ENCODE assay signal across 8 cellular contexts in genomic region chr3:196317702-196318467, GRCh38. TPM values are rescaled to one million over a fixed set of nuclear protein-coding genes. Genes with fewer than 3 reads are reported as not detected.
DNase-seq lines count a peak whose midpoint lies in the region; ATAC-seq and TF ChIP-seq lines count a peak whose summit lies in the region.

Gene DYNLT2B, minus strand, starts transcription at chr3:196318240. Its CDS starts 88 bp downstream, at chr3:196318152.

- no peak for TF ChIP-seq CTCF in lung (IDR thresholded peaks at IDR 0.05; ENCODE audit: control extremely low read depth, extremely low read depth)

- H3K9me3 Mint-ChIP-seq in activated CD4-positive, alpha-beta memory T cell treated with anti-CD3 and anti-CD28 coated beads for 36 hours, result no peaks in the 10 kb centered on the region

- POLR2A ChIA-PET in activated CD4-positive, alpha-beta memory T cell treated with anti-CD3 and anti-CD28 coated beads for 36 hours (lab: Charles Lee), result interaction anchor here (0.6 to 1.5 kb wide), 9 partner anchors 10 to 211 kb away, joined by 3 to 4 read pairs (median 4); partner anchors contain the start of gene RNF168

- no peaks in the 10 kb centered on the region for H3K9me3 ChIP-seq in duodenal mucosa (ENCODE audit: control insufficient read depth in 1 of 2, low read length in 2 of 2)
- H3K9me3 ChIP-seq in lung (ENCODE audit: control insufficient read depth in 2 of 2, insufficient read depth in 1 of 2, low read length in 1 of 2), result no peaks in the 10 kb centered on the region

- H3K36me3 Mint-ChIP-seq in activated CD4-positive, alpha-beta memory T cell treated with anti-CD3 and anti-CD28 coated beads for 36 hours, result no peaks in the 10 kb centered on the region

- CTCF ChIA-PET in activated CD4-positive, alpha-beta memory T cell treated with anti-CD3 and anti-CD28 coated beads for 36 hours (lab: Charles Lee), result interaction anchor here (0.7 to 1.0 kb wide), 5 partner anchors 37 to 137 kb away, joined by 3 to 4 read pairs (median 3); no protein-coding TSS in a partner anchor

- H3K4me1 Mint-ChIP-seq in activated CD4-positive, alpha-beta memory T cell treated with anti-CD3 and anti-CD28 coated beads for 36 hours (ENCODE audit: low read depth), result peaks cover 7% of the 10 kb centered on the region

- H3K27ac ChIP-seq in duodenal mucosa (ENCODE audit: low read depth, low read length) (peak within 1 kb of the TSS; percentile 87), lung (ENCODE audit: low read depth in 1 of 2, low read length in 1 of 2) (peak within 1 kb of the TSS; percentile 78 to 93)

- H3K4me1 ChIP-seq in duodenal mucosa (ENCODE audit: control insufficient read depth in 1 of 2, insufficient read depth in 2 of 2, low read length in 2 of 2) (no peaks in the 10 kb centered on the region), lung (ENCODE audit: control insufficient read depth in 2 of 2, insufficient read depth in 2 of 2, low read length in 2 of 2) (peaks cover 0 to 2% of the 10 kb centered on the region in 2 donors)

- H3K27me3 Mint-ChIP-seq in activated CD4-positive, alpha-beta memory T cell treated with anti-CD3 and anti-CD28 coated beads for 36 hours, result no peaks in the 10 kb centered on the region

- intact Hi-C loops in activated CD4-positive, alpha-beta memory T cell treated with anti-CD3 and anti-CD28 coated beads for 36 hours (cut with micrococcal nuclease), result loop anchor here (1.0 to 5.0 kb wide), 5 partner anchors 44 to 314 kb away; partner anchors contain the start of genes RNF168 and UBXN7

- H3K36me3 ChIP-seq in duodenal mucosa (ENCODE audit: control insufficient read depth in 1 of 2, insufficient read depth in 2 of 2, low read length in 2 of 2) (no peaks in the 10 kb centered on the region), lung (ENCODE audit: control insufficient read depth in 2 of 2, insufficient read depth in 2 of 2, low read length in 2 of 2) (peaks cover 0 to 1% of the 10 kb centered on the region in 2 donors)

- peak within 1 kb of the TSS; percentile 97 for H3K4me3 Mint-ChIP-seq in activated CD4-positive, alpha-beta memory T cell treated with anti-CD3 and anti-CD28 coated beads for 36 hours

- DNase-seq in CD1c-positive myeloid dendritic cell (ENCODE audit: extremely low spot score) (peak; percentile 94), NCI-H774 (lab: John Stamatoyannopoulos, UW) (peak; percentile 98), lung (ENCODE audit: low spot score) (peak; percentile 85)
- DNase-seq in activated CD4-positive, alpha-beta memory T cell treated with anti-CD3 and anti-CD28 coated beads for 36 hours, result peak; percentile 92
- DNase-seq in stimulated activated CD4-positive, alpha-beta T cell treated with anti-CD3 and anti-CD28 coated beads, TNF-alpha, amount 100 ng/mL, for 24 hours (ENCODE audit: low read depth in 3 of 3), result peak; percentile 73 to 87 (median 75)

- peak within 1 kb of the TSS; percentile 86 to 91 for H3K4me3 ChIP-seq in duodenal mucosa (ENCODE audit: low read depth in 1 of 2, low read length in 2 of 2)
- H3K4me3 ChIP-seq in lung, result peak within 1 kb of the TSS; percentile 54

- peak within 1 kb of the TSS; percentile 63 to 82 for H3K9ac ChIP-seq in duodenal mucosa (ENCODE audit: low read depth in 1 of 2, low read length in 2 of 2)

- H3K27ac Mint-ChIP-seq in activated CD4-positive, alpha-beta memory T cell treated with anti-CD3 and anti-CD28 coated beads for 36 hours, result peak within 1 kb of the TSS; percentile 95

- WGBS in lung, 2 donors, result 0 to 1% methylated on average over 78 to 90 of the region's 90 CpGs

- H3K27me3 ChIP-seq in duodenal mucosa (ENCODE audit: control insufficient read depth in 1 of 2, insufficient read depth in 2 of 2, low read length in 2 of 2) (no peaks in the 10 kb centered on the region), lung (ENCODE audit: control insufficient read depth, insufficient read depth) (no peaks in the 10 kb centered on the region)

- peak; percentile 78 for ATAC-seq in GM19395 (IDR thresholded peaks at IDR 0.05; ENCODE audit: unreplicated experiment)
- ATAC-seq in HG03565 (IDR thresholded peaks at IDR 0.05; ENCODE audit: unreplicated experiment), result peak; percentile 79
- ATAC-seq in lung (ENCODE audit: insufficient read depth, low FRiP score), result peak; percentile 96

RNA-seq across cellular contexts. Expression of gene DYNLT2B, which starts in this region (rescaled TPM):
- 10 to 100 TPM; 15.8 to 17.1 TPM for total RNA-seq in activated CD4-positive, alpha-beta memory T cell treated with anti-CD3 and anti-CD28 coated beads for 36 hours
- 10 to 100 TPM in 1 of 2 donors, 1 to 10 TPM in 1; 2.5 to 12.7 TPM for total RNA-seq in lung
- 10 to 100 TPM; 14.7 to 22.4 TPM for polyA plus RNA-seq in lung

Comparison
In these comparisons a context has a peak if more than half of its experiments do, and no peak if none do; other contexts are left out.
1. Peak in every context shown above with its lines: DNase-seq, ATAC-seq, H3K4me3 ChIP-seq and H3K27ac ChIP-seq.